ENCODE assay signal across 25 cellular contexts in the genomic region with DNA sequence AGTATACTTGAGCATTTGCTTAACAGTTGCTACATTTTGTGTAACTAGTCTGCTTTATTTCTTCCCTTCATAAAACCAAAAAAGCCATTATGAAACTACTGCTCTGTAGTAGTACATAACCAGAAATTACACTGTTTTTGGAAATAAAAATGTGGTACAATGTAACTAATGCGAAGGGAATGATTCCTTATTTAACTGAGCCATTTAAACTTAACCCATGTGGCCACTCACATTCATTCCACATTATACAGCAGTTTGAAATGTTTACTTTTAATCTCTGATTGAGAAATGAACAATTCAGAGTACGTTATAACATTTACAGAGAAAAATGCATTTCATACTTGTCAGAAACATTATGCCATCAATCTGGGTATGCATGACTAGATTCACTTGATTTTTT.
"Had no signal": no experiment of that assay in that cellular context is flagged by ENCODE, and none has a peak within 500 bp of the region (broad histone marks: within the 10 kb centered on the region; RNA-seq: fewer than 3 reads in every experiment).

No MANE protein-coding gene starts in this region.

- H3K27me3 ChIP-seq: ascending aorta, colonic mucosa, pancreas, right atrium auricular region, upper lobe of left lung had no signal

- H3K4me3 ChIP-seq: ascending aorta, colonic mucosa, pancreas, psoas muscle, right atrium auricular region, upper lobe of left lung had no signal

- H3K27ac Mint-ChIP-seq: activated CD4-positive, alpha-beta memory T cell treated with anti-CD3 and anti-CD28 coated beads, Interleukin-2, amount 10 ng/mL, durations not matched to agents 7 days and 5 days; activated CD4-positive, alpha-beta T cell treated with anti-CD3 and anti-CD28 coated beads, Interleukin-2, amount 10 ng/mL, durations not matched to agents 24 days and 14 days; activated T-cell treated with anti-CD3 and anti-CD28 coated beads, Interleukin-2, amount 50 U/mL, for 72 hours; natural killer cell; T-helper 17 cell had no signal

- H3K4me1 Mint-ChIP-seq: natural killer cell, T-helper 17 cell had no signal

- H3K9me3 ChIP-seq: ascending aorta, colonic mucosa, pancreas, psoas muscle, upper lobe of left lung had no signal

- DNase-seq: activated CD4-positive, alpha-beta memory T cell treated with anti-CD3 and anti-CD28 coated beads, Interleukin-2, amount 10 ng/mL, durations not matched to agents 7 days and 5 days; activated CD4-positive, alpha-beta T cell treated with anti-CD3 and anti-CD28 coated beads, Interleukin-2, amount 10 ng/mL, durations not matched to agents 24 days and 14 days; activated effector memory CD4-positive, alpha-beta T cell treated with Interleukin-2 at 50 U/mL for 16 hours; activated naive CD4-positive, alpha-beta T cell treated with anti-CD3 and anti-CD28 coated beads, Interleukin-2, amount 50 U/mL, for 16 hours; activated T-cell treated with anti-CD3 and anti-CD28 coated beads, Interleukin-2, amount 50 U/mL, for 72 hours; central memory CD4-positive, alpha-beta T cell; foreskin melanocyte; glutamatergic neuron; hippocampal formation; left ventricle myocardium superior; mammary epithelial cell; midbrain; natural killer cell; pancreas; psoas muscle; stimulated activated CD4-positive, alpha-beta T cell treated with anti-CD3 and anti-CD28 coated beads, Interleukin-4, amount 100 ng/mL, for 24 hours; stimulated activated naive CD4-positive, alpha-beta T cell treated with Interleukin-2 at 50 U/mL for 16 hours; SW 1271; T-helper 17 cell; upper lobe of left lung had no signal

- H3K9me3 Mint-ChIP-seq: activated CD4-positive, alpha-beta memory T cell treated with anti-CD3 and anti-CD28 coated beads, Interleukin-2, amount 10 ng/mL, durations not matched to agents 7 days and 5 days; activated CD4-positive, alpha-beta T cell treated with anti-CD3 and anti-CD28 coated beads, Interleukin-2, amount 10 ng/mL, durations not matched to agents 24 days and 14 days; activated T-cell treated with anti-CD3 and anti-CD28 coated beads, Interleukin-2, amount 50 U/mL, for 72 hours; natural killer cell had no signal

- H3K36me3 Mint-ChIP-seq: natural killer cell had no signal

- H3K27me3 Mint-ChIP-seq: activated CD4-positive, alpha-beta memory T cell treated with anti-CD3 and anti-CD28 coated beads, Interleukin-2, amount 10 ng/mL, durations not matched to agents 7 days and 5 days; activated CD4-positive, alpha-beta T cell treated with anti-CD3 and anti-CD28 coated beads, Interleukin-2, amount 10 ng/mL, durations not matched to agents 24 days and 14 days; T-helper 17 cell had no signal

- H3K4me1 ChIP-seq: ascending aorta, colonic mucosa, pancreas, psoas muscle, right atrium auricular region, upper lobe of left lung had no signal

- H3K4me3 Mint-ChIP-seq: activated CD4-positive, alpha-beta memory T cell treated with anti-CD3 and anti-CD28 coated beads, Interleukin-2, amount 10 ng/mL, durations not matched to agents 7 days and 5 days; activated CD4-positive, alpha-beta T cell treated with anti-CD3 and anti-CD28 coated beads, Interleukin-2, amount 10 ng/mL, durations not matched to agents 24 days and 14 days; activated T-cell treated with anti-CD3 and anti-CD28 coated beads, Interleukin-2, amount 50 U/mL, for 72 hours; natural killer cell; T-helper 17 cell had no signal

- H3K36me3 ChIP-seq: ascending aorta, colonic mucosa, pancreas, right atrium auricular region had no signal

- H3K27ac ChIP-seq: colonic mucosa, epithelial cell of prostate, pancreas, psoas muscle, right atrium auricular region, upper lobe of left lung, VCaP had no signal
